ENCODE assay signal across 1 cellular context in the genomic region with DNA sequence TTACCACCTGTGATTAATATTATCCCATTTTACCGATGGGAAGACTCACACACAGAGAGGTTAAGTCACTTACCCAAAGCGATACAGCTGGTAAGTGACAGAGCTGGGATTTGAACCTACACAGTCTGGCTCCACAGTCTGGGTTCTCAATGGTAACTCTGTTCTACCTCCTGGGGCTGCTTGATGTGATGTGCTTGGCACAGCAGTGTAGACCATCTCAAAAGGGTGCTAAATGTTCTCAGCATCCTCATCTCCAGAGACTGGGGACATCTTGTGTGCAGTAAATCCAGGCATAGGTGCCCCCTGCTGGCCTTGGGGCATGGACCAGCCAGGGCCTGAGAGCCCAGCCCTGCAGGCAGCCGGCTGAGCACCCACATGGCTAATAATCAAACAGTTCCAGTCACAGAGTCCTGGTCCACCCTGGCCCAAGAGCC.
TF ChIP-seq lines count a peak whose summit lies in the region.

No MANE protein-coding gene starts in this region.

TF ChIP-seq in HepG2, 621 proteins besides CTCF, POLR2A, EP300 and RAD21 (continued from another document and continues in another):
- TF ChIP-seq, protein P1, sequence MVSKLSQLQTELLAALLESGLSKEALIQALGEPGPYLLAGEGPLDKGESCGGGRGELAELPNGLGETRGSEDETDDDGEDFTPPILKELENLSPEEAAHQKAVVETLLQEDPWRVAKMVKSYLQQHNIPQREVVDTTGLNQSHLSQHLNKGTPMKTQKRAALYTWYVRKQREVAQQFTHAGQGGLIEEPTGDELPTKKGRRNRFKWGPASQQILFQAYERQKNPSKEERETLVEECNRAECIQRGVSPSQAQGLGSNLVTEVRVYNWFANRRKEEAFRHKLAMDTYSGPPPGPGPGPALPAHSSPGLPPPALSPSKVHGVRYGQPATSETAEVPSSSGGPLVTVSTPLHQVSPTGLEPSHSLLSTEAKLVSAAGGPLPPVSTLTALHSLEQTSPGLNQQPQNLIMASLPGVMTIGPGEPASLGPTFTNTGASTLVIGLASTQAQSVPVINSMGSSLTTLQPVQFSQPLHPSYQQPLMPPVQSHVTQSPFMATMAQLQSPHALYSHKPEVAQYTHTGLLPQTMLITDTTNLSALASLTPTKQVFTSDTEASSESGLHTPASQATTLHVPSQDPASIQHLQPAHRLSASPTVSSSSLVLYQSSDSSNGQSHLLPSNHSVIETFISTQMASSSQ (IDR thresholded peaks at IDR 0.05; ENCODE audit: low read depth), result no peak
- TF ChIP-seq, protein P1 (CRISPR knock-in tag; IDR thresholded peaks at IDR 0.05; ENCODE audit: borderline replicate concordance), result peak; percentile 50; the same call in 1 of the 2 replicates
- TF ChIP-seq GATAD2A (CRISPR knock-in tag; IDR thresholded peaks at IDR 0.05) (peak; percentile 60; the same call in 1 of the 2 replicates), RAD51 (IDR thresholded peaks at IDR 0.05; ENCODE audit: borderline replicate concordance) (no peak), RXRB (CRISPR knock-in tag; IDR thresholded peaks at IDR 0.05; ENCODE audit: borderline replicate concordance) (peak; percentile 40; the same call in 1 of the 2 replicates), ZNF558 (CRISPR knock-in tag; IDR thresholded peaks at IDR 0.05; ENCODE audit: borderline replicate concordance) (no peak), CBX5 (CRISPR knock-in tag; IDR thresholded peaks at IDR 0.05; ENCODE audit: borderline replicate concordance) (peak; percentile 63; the same call in 1 of the 2 replicates), TARDBP (CRISPR knock-in tag; IDR thresholded peaks at IDR 0.05) (no peak; the same call in 1 of the 2 replicates), SALL1 (CRISPR knock-in tag; IDR thresholded peaks at IDR 0.05) (peak; percentile 79), ZNF709 (CRISPR knock-in tag; IDR thresholded peaks at IDR 0.05) (no peak), MED1 (CRISPR knock-in tag; IDR thresholded peaks at IDR 0.05) (peak; percentile 54; the same call in 1 of the 2 replicates), ZNF670 (CRISPR knock-in tag; IDR thresholded peaks at IDR 0.05; ENCODE audit: borderline replicate concordance) (no peak), ZNF782 (CRISPR knock-in tag; IDR thresholded peaks at IDR 0.05; ENCODE audit: borderline replicate concordance) (no peak), MIXL1 (CRISPR knock-in tag; IDR thresholded peaks at IDR 0.05) (peak; percentile 57; the same call in 1 of the 2 replicates), NCOR1 (IDR thresholded peaks at IDR 0.05; ENCODE audit: borderline replicate concordance, low read length) (no peak), SOX13 (IDR thresholded peaks at IDR 0.05) (no peak), SOX13 (CRISPR knock-in tag; conservative IDR thresholded peaks at IDR 0.05 in 1 of 2, IDR thresholded peaks at IDR 0.05 in 1 of 2) (0 out of 4 replicates have a peak, but pooled peaks of 1 of the 2 experiments have one; percentile 17), DNMT3B (CRISPR knock-in tag; conservative IDR thresholded peaks at IDR 0.05) (no peak), SOX5 (CRISPR knock-in tag; IDR thresholded peaks at IDR 0.05; ENCODE audit: borderline replicate concordance) (0 out of 2 replicates have a peak, but pooled peaks have one; percentile 36), SMC3 (IDR thresholded peaks at IDR 0.05; ENCODE audit: low read length) (peak; percentile 97), ZNF337 (CRISPR knock-in tag; IDR thresholded peaks at IDR 0.05; ENCODE audit: borderline replicate concordance, low read depth) (no peak), MYC (CRISPR knock-in tag; IDR thresholded peaks at IDR 0.05; ENCODE audit: borderline replicate concordance) (peak; percentile 56; the same call in 1 of the 2 replicates), MXI1 (IDR thresholded peaks at IDR 0.05; ENCODE audit: borderline replicate concordance, low read depth, low read length) (peak; percentile 46; the same call in 1 of the 3 replicates), RNF2 (conservative IDR thresholded peaks at IDR 0.05; ENCODE audit: low read depth) (no peak), HDAC2 (CRISPR knock-in tag; IDR thresholded peaks at IDR 0.05) (peak; percentile 71), XRCC5 (optimal IDR thresholded peaks at IDR 0.05; ENCODE audit: low read length) (peak; percentile 79), HNF4A (CRISPR knock-in tag; IDR thresholded peaks at IDR 0.05) (peak; percentile 43; the same call in 1 of the 2 replicates), ZMYM3 (CRISPR knock-in tag; IDR thresholded peaks at IDR 0.05) (peak; percentile 83), ATF7 (IDR thresholded peaks at IDR 0.05) (no peak), ATF7 (CRISPR knock-in tag; IDR thresholded peaks at IDR 0.05) (no peak), ZNF556 (CRISPR knock-in tag; IDR thresholded peaks at IDR 0.05; ENCODE audit: borderline replicate concordance) (peak; percentile 36; the same call in 1 of the 2 replicates), RBFOX2 (IDR thresholded peaks at IDR 0.05; ENCODE audit: low read depth, low read length) (no peak)
- TF ChIP-seq, protein P2, sequence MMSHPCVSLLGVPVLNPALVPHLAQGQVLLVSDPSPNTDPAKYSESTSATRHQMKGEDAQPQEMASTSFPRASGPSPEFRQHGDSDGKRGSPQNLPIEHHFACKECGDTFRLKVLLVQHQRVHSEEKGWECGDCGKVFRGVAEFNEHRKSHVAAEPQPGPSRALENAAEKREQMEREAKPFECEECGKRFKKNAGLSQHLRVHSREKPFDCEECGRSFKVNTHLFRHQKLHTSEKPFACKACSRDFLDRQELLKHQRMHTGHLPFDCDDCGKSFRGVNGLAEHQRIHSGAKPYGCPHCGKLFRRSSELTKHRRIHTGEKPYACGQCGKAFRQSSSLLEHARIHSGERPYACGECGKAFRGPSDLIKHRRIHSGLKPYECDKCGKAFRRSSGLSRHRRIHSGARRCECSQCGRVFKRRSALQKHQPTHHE (CRISPR knock-in tag; IDR thresholded peaks at IDR 0.05; ENCODE audit: borderline replicate concordance), result no peak
- TF ChIP-seq, protein P3, sequence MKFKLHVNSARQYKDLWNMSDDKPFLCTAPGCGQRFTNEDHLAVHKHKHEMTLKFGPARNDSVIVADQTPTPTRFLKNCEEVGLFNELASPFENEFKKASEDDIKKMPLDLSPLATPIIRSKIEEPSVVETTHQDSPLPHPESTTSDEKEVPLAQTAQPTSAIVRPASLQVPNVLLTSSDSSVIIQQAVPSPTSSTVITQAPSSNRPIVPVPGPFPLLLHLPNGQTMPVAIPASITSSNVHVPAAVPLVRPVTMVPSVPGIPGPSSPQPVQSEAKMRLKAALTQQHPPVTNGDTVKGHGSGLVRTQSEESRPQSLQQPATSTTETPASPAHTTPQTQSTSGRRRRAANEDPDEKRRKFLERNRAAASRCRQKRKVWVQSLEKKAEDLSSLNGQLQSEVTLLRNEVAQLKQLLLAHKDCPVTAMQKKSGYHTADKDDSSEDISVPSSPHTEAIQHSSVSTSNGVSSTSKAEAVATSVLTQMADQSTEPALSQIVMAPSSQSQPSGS (CRISPR knock-in tag; IDR thresholded peaks at IDR 0.05), result 0 out of 2 replicates have a peak, but pooled peaks have one; percentile 50
- TF ChIP-seq, protein P4, sequence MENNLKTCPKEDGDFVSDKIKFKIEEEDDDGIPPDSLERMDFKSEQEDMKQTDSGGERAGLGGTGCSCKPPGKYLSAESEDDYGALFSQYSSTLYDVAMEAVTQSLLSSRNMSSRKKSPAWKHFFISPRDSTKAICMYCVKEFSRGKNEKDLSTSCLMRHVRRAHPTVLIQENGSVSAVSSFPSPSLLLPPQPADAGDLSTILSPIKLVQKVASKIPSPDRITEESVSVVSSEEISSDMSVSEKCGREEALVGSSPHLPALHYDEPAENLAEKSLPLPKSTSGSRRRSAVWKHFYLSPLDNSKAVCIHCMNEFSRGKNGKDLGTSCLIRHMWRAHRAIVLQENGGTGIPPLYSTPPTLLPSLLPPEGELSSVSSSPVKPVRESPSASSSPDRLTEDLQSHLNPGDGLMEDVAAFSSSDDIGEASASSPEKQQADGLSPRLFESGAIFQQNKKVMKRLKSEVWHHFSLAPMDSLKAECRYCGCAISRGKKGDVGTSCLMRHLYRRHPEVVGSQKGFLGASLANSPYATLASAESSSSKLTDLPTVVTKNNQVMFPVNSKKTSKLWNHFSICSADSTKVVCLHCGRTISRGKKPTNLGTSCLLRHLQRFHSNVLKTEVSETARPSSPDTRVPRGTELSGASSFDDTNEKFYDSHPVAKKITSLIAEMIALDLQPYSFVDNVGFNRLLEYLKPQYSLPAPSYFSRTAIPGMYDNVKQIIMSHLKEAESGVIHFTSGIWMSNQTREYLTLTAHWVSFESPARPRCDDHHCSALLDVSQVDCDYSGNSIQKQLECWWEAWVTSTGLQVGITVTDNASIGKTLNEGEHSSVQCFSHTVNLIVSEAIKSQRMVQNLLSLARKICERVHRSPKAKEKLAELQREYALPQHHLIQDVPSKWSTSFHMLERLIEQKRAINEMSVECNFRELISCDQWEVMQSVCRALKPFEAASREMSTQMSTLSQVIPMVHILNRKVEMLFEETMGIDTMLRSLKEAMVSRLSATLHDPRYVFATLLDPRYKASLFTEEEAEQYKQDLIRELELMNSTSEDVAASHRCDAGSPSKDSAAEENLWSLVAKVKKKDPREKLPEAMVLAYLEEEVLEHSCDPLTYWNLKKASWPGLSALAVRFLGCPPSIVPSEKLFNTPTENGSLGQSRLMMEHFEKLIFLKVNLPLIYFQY (CRISPR knock-in tag; IDR thresholded peaks at IDR 0.05; ENCODE audit: borderline replicate concordance), result peak; percentile 67; the same call in 1 of the 2 replicates
- TF ChIP-seq, protein P5, sequence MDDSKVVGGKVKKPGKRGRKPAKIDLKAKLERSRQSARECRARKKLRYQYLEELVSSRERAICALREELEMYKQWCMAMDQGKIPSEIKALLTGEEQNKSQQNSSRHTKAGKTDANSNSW (CRISPR knock-in tag; IDR thresholded peaks at IDR 0.05; ENCODE audit: borderline replicate concordance), result 0 out of 2 replicates have a peak, but pooled peaks have one; percentile 32
- TF ChIP-seq, protein P6, sequence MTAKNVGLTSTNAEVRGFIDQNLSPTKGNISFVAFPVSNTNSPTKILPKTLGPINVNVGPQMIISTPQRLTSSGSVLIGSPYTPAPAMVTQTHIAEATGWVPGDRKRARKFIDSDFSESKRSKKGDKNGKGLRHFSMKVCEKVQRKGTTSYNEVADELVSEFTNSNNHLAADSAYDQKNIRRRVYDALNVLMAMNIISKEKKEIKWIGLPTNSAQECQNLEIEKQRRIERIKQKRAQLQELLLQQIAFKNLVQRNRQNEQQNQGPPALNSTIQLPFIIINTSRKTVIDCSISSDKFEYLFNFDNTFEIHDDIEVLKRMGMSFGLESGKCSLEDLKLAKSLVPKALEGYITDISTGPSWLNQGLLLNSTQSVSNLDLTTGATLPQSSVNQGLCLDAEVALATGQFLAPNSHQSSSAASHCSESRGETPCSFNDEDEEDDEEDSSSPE (CRISPR knock-in tag; IDR thresholded peaks at IDR 0.05), result no peak
- TF ChIP-seq, protein P7, sequence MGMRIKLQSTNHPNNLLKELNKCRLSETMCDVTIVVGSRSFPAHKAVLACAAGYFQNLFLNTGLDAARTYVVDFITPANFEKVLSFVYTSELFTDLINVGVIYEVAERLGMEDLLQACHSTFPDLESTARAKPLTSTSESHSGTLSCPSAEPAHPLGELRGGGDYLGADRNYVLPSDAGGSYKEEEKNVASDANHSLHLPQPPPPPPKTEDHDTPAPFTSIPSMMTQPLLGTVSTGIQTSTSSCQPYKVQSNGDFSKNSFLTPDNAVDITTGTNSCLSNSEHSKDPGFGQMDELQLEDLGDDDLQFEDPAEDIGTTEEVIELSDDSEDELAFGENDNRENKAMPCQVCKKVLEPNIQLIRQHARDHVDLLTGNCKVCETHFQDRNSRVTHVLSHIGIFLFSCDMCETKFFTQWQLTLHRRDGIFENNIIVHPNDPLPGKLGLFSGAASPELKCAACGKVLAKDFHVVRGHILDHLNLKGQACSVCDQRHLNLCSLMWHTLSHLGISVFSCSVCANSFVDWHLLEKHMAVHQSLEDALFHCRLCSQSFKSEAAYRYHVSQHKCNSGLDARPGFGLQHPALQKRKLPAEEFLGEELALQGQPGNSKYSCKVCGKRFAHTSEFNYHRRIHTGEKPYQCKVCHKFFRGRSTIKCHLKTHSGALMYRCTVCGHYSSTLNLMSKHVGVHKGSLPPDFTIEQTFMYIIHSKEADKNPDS (CRISPR knock-in tag; IDR thresholded peaks at IDR 0.05), result no peak
- TF ChIP-seq, protein P8, sequence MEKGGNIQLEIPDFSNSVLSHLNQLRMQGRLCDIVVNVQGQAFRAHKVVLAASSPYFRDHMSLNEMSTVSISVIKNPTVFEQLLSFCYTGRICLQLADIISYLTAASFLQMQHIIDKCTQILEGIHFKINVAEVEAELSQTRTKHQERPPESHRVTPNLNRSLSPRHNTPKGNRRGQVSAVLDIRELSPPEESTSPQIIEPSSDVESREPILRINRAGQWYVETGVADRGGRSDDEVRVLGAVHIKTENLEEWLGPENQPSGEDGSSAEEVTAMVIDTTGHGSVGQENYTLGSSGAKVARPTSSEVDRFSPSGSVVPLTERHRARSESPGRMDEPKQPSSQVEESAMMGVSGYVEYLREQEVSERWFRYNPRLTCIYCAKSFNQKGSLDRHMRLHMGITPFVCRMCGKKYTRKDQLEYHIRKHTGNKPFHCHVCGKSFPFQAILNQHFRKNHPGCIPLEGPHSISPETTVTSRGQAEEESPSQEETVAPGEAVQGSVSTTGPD (CRISPR knock-in tag; IDR thresholded peaks at IDR 0.05), result no peak
- TF ChIP-seq, protein P9, sequence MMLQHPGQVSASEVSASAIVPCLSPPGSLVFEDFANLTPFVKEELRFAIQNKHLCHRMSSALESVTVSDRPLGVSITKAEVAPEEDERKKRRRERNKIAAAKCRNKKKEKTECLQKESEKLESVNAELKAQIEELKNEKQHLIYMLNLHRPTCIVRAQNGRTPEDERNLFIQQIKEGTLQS (CRISPR knock-in tag; IDR thresholded peaks at IDR 0.05), result 0 out of 2 replicates have a peak, but pooled peaks have one; percentile 13
- TF ChIP-seq, protein P10, sequence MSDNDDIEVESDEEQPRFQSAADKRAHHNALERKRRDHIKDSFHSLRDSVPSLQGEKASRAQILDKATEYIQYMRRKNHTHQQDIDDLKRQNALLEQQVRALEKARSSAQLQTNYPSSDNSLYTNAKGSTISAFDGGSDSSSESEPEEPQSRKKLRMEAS (IDR thresholded peaks at IDR 0.05), result peak; percentile 38; the same call in 1 of the 2 replicates
- TF ChIP-seq, protein P11, sequence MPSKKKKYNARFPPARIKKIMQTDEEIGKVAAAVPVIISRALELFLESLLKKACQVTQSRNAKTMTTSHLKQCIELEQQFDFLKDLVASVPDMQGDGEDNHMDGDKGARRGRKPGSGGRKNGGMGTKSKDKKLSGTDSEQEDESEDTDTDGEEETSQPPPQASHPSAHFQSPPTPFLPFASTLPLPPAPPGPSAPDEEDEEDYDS (CRISPR knock-in tag; IDR thresholded peaks at IDR 0.05), result 0 out of 2 replicates have a peak, but pooled peaks have one; percentile 19
- TF ChIP-seq, protein P12, sequence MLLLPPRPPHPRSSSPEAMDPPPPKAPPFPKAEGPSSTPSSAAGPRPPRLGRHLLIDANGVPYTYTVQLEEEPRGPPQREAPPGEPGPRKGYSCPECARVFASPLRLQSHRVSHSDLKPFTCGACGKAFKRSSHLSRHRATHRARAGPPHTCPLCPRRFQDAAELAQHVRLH (CRISPR knock-in tag; IDR thresholded peaks at IDR 0.05; ENCODE audit: borderline replicate concordance, low read depth), result peak; percentile 89
